In the genomic region with DNA sequence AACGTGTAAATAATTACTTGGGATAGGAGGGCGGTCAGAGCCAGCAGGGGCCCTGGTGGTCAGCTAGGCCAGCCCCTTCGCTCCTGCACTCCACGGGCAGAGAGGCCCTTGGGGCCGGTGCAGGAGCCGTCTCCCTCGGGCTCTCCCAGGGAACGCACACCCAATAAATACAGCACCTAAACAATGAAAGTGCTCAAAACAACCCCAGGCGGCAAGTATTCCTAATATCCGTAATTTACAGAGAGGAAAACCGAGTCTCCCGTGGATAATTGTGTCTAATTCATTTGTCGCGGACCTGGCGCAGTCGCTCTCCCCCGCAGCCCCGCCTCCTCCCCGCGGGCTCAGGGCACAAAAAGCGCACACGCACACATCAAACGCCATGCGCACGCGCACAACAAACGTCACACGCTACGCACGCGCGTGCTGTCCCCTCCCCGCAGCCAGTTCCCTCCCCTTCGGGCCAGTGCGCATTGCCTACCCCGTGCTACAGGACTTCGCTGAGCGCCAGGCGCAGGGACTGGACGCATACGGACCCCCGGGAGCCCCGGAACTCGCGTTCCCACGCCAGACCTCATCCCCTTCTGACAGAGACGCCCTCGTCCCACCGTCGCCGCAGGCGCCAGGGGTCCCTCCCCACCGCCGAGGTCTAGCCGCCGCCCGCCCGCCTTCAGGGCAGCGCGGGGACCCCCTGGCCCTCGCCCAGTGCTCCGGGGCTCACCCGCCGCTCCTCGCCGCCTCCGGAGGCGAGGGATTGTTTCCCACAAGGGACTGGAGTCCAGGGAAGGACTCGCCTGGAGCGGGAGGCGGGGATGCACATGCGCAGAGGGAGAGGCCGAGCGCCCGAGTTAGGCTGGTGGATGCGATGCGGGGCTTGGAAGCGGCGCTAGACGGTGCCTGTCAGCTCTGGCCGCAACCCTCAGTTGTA, we compare ENCODE assay signal across 8 cellular contexts. TPM values are rescaled to one million over a fixed set of nuclear protein-coding genes. Genes with fewer than 3 reads are reported as not detected.
A peak's percentile ranks its signal among the peaks of the same experiment; 100 is the strongest.
DNase-seq lines count a peak whose midpoint lies in the region; TF ChIP-seq lines count a peak whose summit lies in the region.

A gene (minus strand): TSS at position 324 of the 925 bp plus-strand sequence. CDS start 1,300 bp downstream, outside the sequence.

- no peaks in the 10 kb centered on the region for H3K36me3 ChIP-seq in stomach smooth muscle (ENCODE audit: control insufficient read depth in 2 of 2, insufficient read depth in 2 of 2, low read length in 2 of 2)

- peaks cover 16% of the 10 kb centered on the region for H3K4me1 ChIP-seq in stomach smooth muscle (ENCODE audit: control insufficient read depth, insufficient read depth, low read length)

- peak; percentile 97 for DNase-seq in EH (ENCODE audit: low read depth)
- DNase-seq in GOT3 (lab: John Stamatoyannopoulos, UW): peak; percentile 75
- peak; percentile 95 for DNase-seq in LHCN-M2 (ENCODE audit: low read depth)
- DNase-seq in RPMI7951 (ENCODE audit: low read depth): peak; percentile 97
- peak; percentile 93 for DNase-seq in activated T-helper 2 cell treated with anti-CD3 and anti-CD28 coated beads, Interferon-gamma antibody, Interleukin-2, Interleukin-4, amounts not matched to agents 10 μg/mL and 5 μg/mL and 100 μg/mL, durations not matched to agents 14 hours and 24 hours and 36 hours (ENCODE audit: low spot score)
- peak; percentile 96 for DNase-seq in fibroblast of mammary gland (ENCODE audit: low read depth)
- DNase-seq in nephron progenitor cell: peak; percentile 84

- peak within 1 kb of the TSS; percentile 80 for H3K4me3 ChIP-seq in fibroblast of mammary gland (ENCODE audit: control insufficient read depth, low read depth, low read length)
- peak within 1 kb of the TSS; percentile 86 to 95 for H3K4me3 ChIP-seq in stomach smooth muscle (ENCODE audit: low read length in 2 of 2)

- H3K9me3 ChIP-seq in stomach smooth muscle (ENCODE audit: control insufficient read depth in 2 of 2, low read length in 2 of 2): no peaks in the 10 kb centered on the region

- H3K36me3 Mint-ChIP-seq in activated T-helper 2 cell treated with anti-CD3 and anti-CD28 coated beads, Interferon-gamma antibody, Interleukin-2, Interleukin-4, amounts not matched to agents 10 μg/mL and 5 μg/mL and 100 μg/mL, durations not matched to agents 14 hours and 24 hours and 36 hours (ENCODE audit: low read depth): peaks cover 30% of the 10 kb centered on the region
- H3K36me3 Mint-ChIP-seq in nephron progenitor cell (ENCODE audit: low read depth): peaks cover 26% of the 10 kb centered on the region

- no peaks in the 10 kb centered on the region for H3K27me3 ChIP-seq in stomach smooth muscle (ENCODE audit: control insufficient read depth in 1 of 2, insufficient read depth in 2 of 2, low read length in 2 of 2)

- H3K27ac ChIP-seq in stomach smooth muscle (ENCODE audit: low read length): peak within 1 kb of the TSS; percentile 100

- peak within 1 kb of the TSS; percentile 94 for H3K27ac Mint-ChIP-seq in activated T-helper 2 cell treated with anti-CD3 and anti-CD28 coated beads, Interferon-gamma antibody, Interleukin-2, Interleukin-4, amounts not matched to agents 10 μg/mL and 5 μg/mL and 100 μg/mL, durations not matched to agents 14 hours and 24 hours and 36 hours
- H3K27ac Mint-ChIP-seq in nephron progenitor cell: peak within 1 kb of the TSS; percentile 85

- peaks cover 25% of the 10 kb centered on the region for H3K4me1 Mint-ChIP-seq in activated T-helper 2 cell treated with anti-CD3 and anti-CD28 coated beads, Interferon-gamma antibody, Interleukin-2, Interleukin-4, amounts not matched to agents 10 μg/mL and 5 μg/mL and 100 μg/mL, durations not matched to agents 14 hours and 24 hours and 36 hours (ENCODE audit: low read depth)
- H3K4me1 Mint-ChIP-seq in nephron progenitor cell: peaks cover 22% of the 10 kb centered on the region

- intact Hi-C loops in activated T-helper 2 cell treated with anti-CD3 and anti-CD28 coated beads, Interferon-gamma antibody, Interleukin-2, Interleukin-4, amounts not matched to agents 10 μg/mL and 5 μg/mL and 100 μg/mL, durations not matched to agents 14 hours and 24 hours and 36 hours (cut with micrococcal nuclease): loop anchor here (1.0 to 10.0 kb wide), 6 partner anchors 113 to 545 kb away; a partner anchor contains a TSS

- peak within 1 kb of the TSS; percentile 92 for H3K4me3 Mint-ChIP-seq in activated T-helper 2 cell treated with anti-CD3 and anti-CD28 coated beads, Interferon-gamma antibody, Interleukin-2, Interleukin-4, amounts not matched to agents 10 μg/mL and 5 μg/mL and 100 μg/mL, durations not matched to agents 14 hours and 24 hours and 36 hours (ENCODE audit: low read depth)
- H3K4me3 Mint-ChIP-seq in nephron progenitor cell: peak within 1 kb of the TSS; percentile 95

- peak within 1 kb of the TSS; percentile 86 to 98 for H3K9ac ChIP-seq in stomach smooth muscle (ENCODE audit: low read length in 2 of 2)

- no peak for TF ChIP-seq CTCF in fibroblast of mammary gland (conservative IDR thresholded peaks at IDR 0.05; ENCODE audit: control insufficient read depth, insufficient read depth, low read depth, low read length)
- TF ChIP-seq CTCF in nephron progenitor cell (IDR thresholded peaks at IDR 0.05): no peak

- H3K27me3 Mint-ChIP-seq in activated T-helper 2 cell treated with anti-CD3 and anti-CD28 coated beads, Interferon-gamma antibody, Interleukin-2, Interleukin-4, amounts not matched to agents 10 μg/mL and 5 μg/mL and 100 μg/mL, durations not matched to agents 14 hours and 24 hours and 36 hours (ENCODE audit: low read depth): no peaks in the 10 kb centered on the region
- H3K27me3 Mint-ChIP-seq in nephron progenitor cell (ENCODE audit: low read depth, poor library complexity): no peaks in the 10 kb centered on the region

- H3K9me3 Mint-ChIP-seq in activated T-helper 2 cell treated with anti-CD3 and anti-CD28 coated beads, Interferon-gamma antibody, Interleukin-2, Interleukin-4, amounts not matched to agents 10 μg/mL and 5 μg/mL and 100 μg/mL, durations not matched to agents 14 hours and 24 hours and 36 hours: no peaks in the 10 kb centered on the region
- H3K9me3 Mint-ChIP-seq in nephron progenitor cell: peaks cover 82% of the 10 kb centered on the region

RNA-seq across cellular contexts. Expression of the gene that starts here (rescaled TPM):
- total RNA-seq in LHCN-M2 (2014; rRNA removed): 5.4 and 6.1 TPM in 2 replicates
- 2.9 TPM for polyA plus RNA-seq in LHCN-M2 (2012)
- total RNA-seq in RPMI7951 (2014; rRNA removed; shearing (Covaris generic)): 5.9 and 6.9 TPM in 2 replicates
- total RNA-seq in activated T-helper 2 cell treated with anti-CD3 and anti-CD28 coated beads, Interferon-gamma antibody, Interleukin-2, Interleukin-4, amounts not matched to agents 10 μg/mL and 5 μg/mL and 100 μg/mL, durations not matched to agents 14 hours and 24 hours and 36 hours: 9.2 and 11.2 TPM in 2 replicates

Comparison
In these comparisons a context has a peak if more than half of its experiments do, and no peak if none do; other contexts are left out.
1. Peak in every context shown above with its lines: DNase-seq, H3K4me3 ChIP-seq and H3K27ac ChIP-seq.